1 cellular context compared by ENCODE assay signal in genomic region chr20:62818592-62819493, GRCh38.
TF ChIP-seq lines count a peak whose summit lies in the region.

No MANE protein-coding gene starts in this region.

TF ChIP-seq in HepG2, 621 proteins besides CTCF, POLR2A, EP300 and RAD21 (continued from another document and continues in another):
- no peak for TF ChIP-seq KIAA2018 (CRISPR knock-in tag; IDR thresholded peaks at IDR 0.05; ENCODE audit: borderline replicate concordance)
- TF ChIP-seq ZNF383 (CRISPR knock-in tag; IDR thresholded peaks at IDR 0.05; ENCODE audit: borderline replicate concordance): no peak
- TF ChIP-seq FIP1L1 (IDR thresholded peaks at IDR 0.05; ENCODE audit: borderline replicate concordance, insufficient read depth, low read depth, low read length): no peak
- no peak for TF ChIP-seq ATF7 (IDR thresholded peaks at IDR 0.05)
- no peak for TF ChIP-seq ATF7 (CRISPR knock-in tag; IDR thresholded peaks at IDR 0.05)
- peak; percentile 50 for TF ChIP-seq HNRNPLL (IDR thresholded peaks at IDR 0.05; ENCODE audit: low read depth, low read length, poor library complexity, severe bottlenecking)
- no peak for TF ChIP-seq MZF1 (CRISPR knock-in tag; IDR thresholded peaks at IDR 0.05; ENCODE audit: borderline replicate concordance)
- no peak for TF ChIP-seq RORA (CRISPR knock-in tag; IDR thresholded peaks at IDR 0.05)
- TF ChIP-seq CREM (IDR thresholded peaks at IDR 0.05): peak; percentile 5; the same call in 1 of the 2 replicates
- no peak for TF ChIP-seq CREM (CRISPR knock-in tag; IDR thresholded peaks at IDR 0.05)
- TF ChIP-seq PHF5A (CRISPR knock-in tag; IDR thresholded peaks at IDR 0.05; ENCODE audit: low read depth, unreplicated experiment): no peak
- TF ChIP-seq ZNF224 (CRISPR knock-in tag; IDR thresholded peaks at IDR 0.05): 0 out of 2 replicates have a peak, but pooled peaks have one; percentile 42
- no peak; the same call in 1 of the 2 replicates for TF ChIP-seq ZBTB33 (CRISPR knock-in tag; IDR thresholded peaks at IDR 0.05)
- no peak for TF ChIP-seq PRMT3 (CRISPR knock-in tag; IDR thresholded peaks at IDR 0.05; ENCODE audit: borderline replicate concordance, low read depth)
- TF ChIP-seq GMEB1 (CRISPR knock-in tag; IDR thresholded peaks at IDR 0.05; ENCODE audit: borderline replicate concordance): peak; percentile 46; the same call in 1 of the 2 replicates
- TF ChIP-seq SRSF9 (IDR thresholded peaks at IDR 0.05; ENCODE audit: borderline replicate concordance, insufficient read depth, low read depth, low read length, poor library complexity, severe bottlenecking): no peak
- no peak for TF ChIP-seq ZBTB39 (CRISPR knock-in tag; IDR thresholded peaks at IDR 0.05)
- no peak for TF ChIP-seq DPF2 (CRISPR knock-in tag; IDR thresholded peaks at IDR 0.05; ENCODE audit: borderline replicate concordance, low read depth)
- TF ChIP-seq RFX5 (IDR thresholded peaks at IDR 0.05; ENCODE audit: low read depth, low read length): no peak
- TF ChIP-seq NRL (CRISPR knock-in tag; IDR thresholded peaks at IDR 0.05; ENCODE audit: borderline replicate concordance): peak; percentile 58; the same call in 1 of the 2 replicates
- TF ChIP-seq IRF1 (CRISPR knock-in tag; IDR thresholded peaks at IDR 0.05; ENCODE audit: low read depth): no peak
- TF ChIP-seq KDM6A (CRISPR knock-in tag; IDR thresholded peaks at IDR 0.05; ENCODE audit: low read depth): 0 out of 2 replicates have a peak, but pooled peaks have one; percentile 38
- no peak for TF ChIP-seq NBN (conservative IDR thresholded peaks at IDR 0.05)
- TF ChIP-seq SP4 (CRISPR knock-in tag; IDR thresholded peaks at IDR 0.05): peak; percentile 52; the same call in 1 of the 2 replicates
- TF ChIP-seq RFXANK (CRISPR knock-in tag; IDR thresholded peaks at IDR 0.05): peak; percentile 59; the same call in 1 of the 2 replicates
- TF ChIP-seq ZNF432 (CRISPR knock-in tag; IDR thresholded peaks at IDR 0.05; ENCODE audit: borderline replicate concordance): no peak
- TF ChIP-seq TOE1 (CRISPR knock-in tag; IDR thresholded peaks at IDR 0.05): peak; percentile 58; the same call in 1 of the 2 replicates
- no peak for TF ChIP-seq GZF1 (CRISPR knock-in tag; IDR thresholded peaks at IDR 0.05)
- TF ChIP-seq ZNF329 (CRISPR knock-in tag; IDR thresholded peaks at IDR 0.05; ENCODE audit: low read depth): no peak
- no peak for TF ChIP-seq ATRX (CRISPR knock-in tag; IDR thresholded peaks at IDR 0.05; ENCODE audit: borderline replicate concordance)
- TF ChIP-seq ZNF557 (CRISPR knock-in tag; IDR thresholded peaks at IDR 0.05): no peak
- no peak for TF ChIP-seq ZMAT5 (CRISPR knock-in tag; IDR thresholded peaks at IDR 0.05; ENCODE audit: borderline replicate concordance, low read depth)
- no peak for TF ChIP-seq ZNF737 (CRISPR knock-in tag; IDR thresholded peaks at IDR 0.05; ENCODE audit: borderline replicate concordance)
- no peak for TF ChIP-seq ZNF530 (CRISPR knock-in tag; IDR thresholded peaks at IDR 0.05; ENCODE audit: low read depth)
- no peak for TF ChIP-seq AKNA (CRISPR knock-in tag; IDR thresholded peaks at IDR 0.05; ENCODE audit: borderline replicate concordance)
